In genomic region chr1:23585321-23586022, GRCh38 we compare ENCODE assay signal across 10 cellular contexts. TPM values are rescaled to one million over a fixed set of nuclear protein-coding genes. Genes with fewer than 3 reads are reported as not detected.
DNase-seq lines count a peak whose midpoint lies in the region; ATAC-seq and TF ChIP-seq lines count a peak whose summit lies in the region.
"Had no signal": no experiment of that assay in that cellular context is flagged by ENCODE, and none has a peak within 500 bp of the region (broad histone marks: within the 10 kb centered on the region; RNA-seq: fewer than 3 reads in every experiment).

No MANE protein-coding gene starts in this region.

- intact Hi-C loops in psoas muscle (cut with DNase I) = loop anchor here in 1 of 2 donors (5.0 kb wide), 1 partner anchor 33 kb away; no protein-coding TSS in a partner anchor

- peak overlapping the region; percentile 78 for H3K27ac ChIP-seq in epithelial cell of prostate
- H3K27ac ChIP-seq in psoas muscle = peak overlapping the region; percentile 61

- H3K4me1 ChIP-seq in psoas muscle = peaks cover 19% of the 10 kb centered on the region

- TF ChIP-seq CTCF in psoas muscle (IDR thresholded peaks at IDR 0.05) = no peak

- ATAC-seq in psoas muscle = peak; percentile 83 to 92 (median 88)
- ATAC-seq in GM18517 (IDR thresholded peaks at IDR 0.05; ENCODE audit: unreplicated experiment) = no peak

- WGBS in psoas muscle, 3 donors = 34 to 48% (median 39%) methylated on average over 10 of the region's 10 CpGs

- H3K27me3 ChIP-seq in psoas muscle (ENCODE audit: insufficient read depth in 3 of 3, low read length in 2 of 3) = no peaks in the 10 kb centered on the region

- H3K9me3 ChIP-seq in psoas muscle = no peaks in the 10 kb centered on the region

- H3K36me3 ChIP-seq in psoas muscle (ENCODE audit: insufficient read depth in 1 of 2, low read depth in 1 of 2) = no peaks in the 10 kb centered on the region

- peak; percentile 67 for DNase-seq in COLO829 (ENCODE audit: low spot score)
- peak; percentile 62 to 81 for DNase-seq in NOMO-1 (lab: John Stamatoyannopoulos, UW; ENCODE audit: unreplicated experiment in 2 of 2)
- DNase-seq in epithelial cell of prostate (ENCODE audit: low read depth, low spot score) = peak; percentile 84
- peak; percentile 69 to 72 for DNase-seq in psoas muscle
- no peak for DNase-seq in NCI-H187 treated with DMSO at 0.1 percent for 48 hours (lab: John Stamatoyannopoulos, UW)
- DNase-seq in activated naive CD4-positive, alpha-beta T cell (lab: John Stamatoyannopoulos, UW) = no peak
- no peak for DNase-seq in cerebellar cortex (ENCODE audit: low spot score)
- DNase-seq: activated naive CD4-positive, alpha-beta T cell treated with Interleukin-2 at 50 U/mL for 16 hours; Karpas-422 had no signal

- H3K4me3 ChIP-seq in psoas muscle = no peak overlapping the region

RNA-seq across cellular contexts. Expression of gene ID3, which starts 26.2 kb away (rescaled TPM):
- 10 to 100 TPM; 17.8 to 97.3 (median 81.2) TPM for total RNA-seq in psoas muscle
- polyA plus RNA-seq in psoas muscle = 100 to 1,000 TPM in 1 of 3 donors, 10 to 100 TPM in 2; 26.8 to 126 (median 33.7) TPM

RNA-seq across cellular contexts. Expression of gene E2F2, which starts 54.4 kb away (rescaled TPM):
- total RNA-seq in psoas muscle = under 1 TPM in 3 of 4 donors, not detected in 1; 0.06 to 0.32 (median 0.17) TPM
- under 1 TPM in 2 of 3 donors, not detected in 1; 0.03 to 0.05 TPM for polyA plus RNA-seq in psoas muscle

Comparison
In these comparisons a context has a peak if more than half of its experiments do, and no peak if none do; other contexts are left out.
1. DNase-seq: peak in COLO829 (single experiment), NOMO-1 (2 of 2), epithelial cell of prostate (single experiment) and psoas muscle (2 of 2); none in NCI-H187 treated with DMSO at 0.1 percent for 48 hours (single experiment), activated naive CD4-positive, alpha-beta T cell (0 of 4) and cerebellar cortex (single experiment).